Comparison of ENCODE assay signal across 9 cellular contexts in genomic region chr3:50194903-50195500, GRCh38. TPM values are rescaled to one million over a fixed set of nuclear protein-coding genes. Genes with fewer than 3 reads are reported as not detected.
A peak's percentile ranks its signal among the peaks of the same experiment; 100 is the strongest.
DNase-seq lines count a peak whose midpoint lies in the region; ATAC-seq, FAIRE-seq and TF ChIP-seq lines count a peak whose summit lies in the region.
"Had no signal": no experiment of that assay in that cellular context is flagged by ENCODE, and none has a peak within 500 bp of the region (broad histone marks: within the 10 kb centered on the region; RNA-seq: fewer than 3 reads in every experiment).

No MANE protein-coding gene starts in this region.

- FAIRE-seq in endothelial cell of umbilical vein (lab: Jason Lieb, UNC) = no peak

- intact Hi-C loops in activated B cell treated with CpG ODN at 0.5 μM for 24 hours (cut with micrococcal nuclease) (loop anchor here (1.0 to 5.0 kb wide), 3 partner anchors 51 to 1178 kb away; partner anchors contain the start of gene DALRD3), endothelial cell of umbilical vein (cut with micrococcal nuclease) (loop anchor here (1.0 to 5.0 kb wide), 4 partner anchors 31 to 347 kb away; no protein-coding TSS in a partner anchor)

- H3K36me3 ChIP-seq in HAP-1 (replicated peaks) = no peaks in the 10 kb centered on the region
- no peaks in the 10 kb centered on the region for H3K36me3 ChIP-seq in endothelial cell of umbilical vein (ENCODE audit: control insufficient read depth in 2 of 2, extremely low read depth in 1 of 2, insufficient read depth in 2 of 2, low read length in 2 of 2)
- H3K36me3 ChIP-seq: Peyer's patch had no signal

- H3K9me3 Mint-ChIP-seq in activated B cell treated with CpG ODN at 0.5 μM for 24 hours = no peaks in the 10 kb centered on the region

- CTCF ChIA-PET in activated B cell treated with CpG ODN at 0.5 μM for 24 hours (lab: Charles Lee) (interaction anchor here (0.7 to 5.4 kb wide), 22 partner anchors 12 to 494 kb away, joined by 3 to 100 read pairs (median 4); partner anchors contain the start of genes GNAI2, IFRD2 and LSMEM2), endothelial cell of umbilical vein (lab: Charles Lee) (interaction anchor here (0.6 to 12.0 kb wide), 30 partner anchors 9 to 348 kb away, joined by 3 to 314 read pairs (median 9); partner anchors contain the start of genes GNAI2, HYAL2, SEMA3B and SLC38A3)

- no peak overlapping the region for H3K27ac ChIP-seq in endothelial cell of umbilical vein (ENCODE audit: insufficient read depth, low read depth, low read length)
- H3K27ac ChIP-seq: Peyer's patch had no signal

- no peaks in the 10 kb centered on the region for H4K20me1 ChIP-seq in endothelial cell of umbilical vein (replicated peaks; ENCODE audit: control insufficient read depth, extremely low read depth, insufficient read depth, low read length)

- H3K4me3 Mint-ChIP-seq in activated B cell treated with CpG ODN at 0.5 μM for 24 hours = peak overlapping the region; percentile 46

- H3K9ac ChIP-seq in endothelial cell of umbilical vein (replicated peaks; ENCODE audit: extremely low read depth, insufficient read depth, low read length) = no peak overlapping the region

- no peaks in the 10 kb centered on the region for H3K79me2 ChIP-seq in endothelial cell of umbilical vein (ENCODE audit: control insufficient read depth, insufficient read depth, low read length)

- no peak overlapping the region for H3K27ac Mint-ChIP-seq in activated B cell treated with CpG ODN at 0.5 μM for 24 hours

- in situ Hi-C loops in HAP-1 (cut with MboI; ENCODE audit: low sequenced_read_pairs) = loop anchor here (5.0 kb wide), 1 partner anchor 77 kb away; no protein-coding TSS in a partner anchor

- dilution Hi-C loops in endothelial cell of umbilical vein (cut with MboI; ENCODE audit: extremely low pct_ligation_motif_present, low sequenced_read_pairs) = no loop called here

- no peak for TF ChIP-seq POLR2A in endothelial cell of umbilical vein (IDR thresholded peaks at IDR 0.05; ENCODE audit: low read depth, low read length)

- H3K4me3 ChIP-seq in HAP-1 (no peak overlapping the region), endothelial cell of umbilical vein (replicated peaks in 1 of 3; ENCODE audit: insufficient read depth in 1 of 3, low read depth in 1 of 3, low read length in 3 of 3) (no peak overlapping the region)

- H3K27me3 Mint-ChIP-seq in activated B cell treated with CpG ODN at 0.5 μM for 24 hours = peaks cover 15% of the 10 kb centered on the region

- no TSS peak for BruUV-seq in endothelial cell of umbilical vein (replicated peaks; lab: Mats Ljungman, UMichigan)

- ATAC-seq in activated B cell treated with CpG ODN at 0.5 μM for 24 hours (ENCODE audit: low read depth) (peak; percentile 66), HG02938 (IDR thresholded peaks at IDR 0.05; ENCODE audit: unreplicated experiment) (no peak), GM18907 (IDR thresholded peaks at IDR 0.05; ENCODE audit: unreplicated experiment) (no peak)

- H3K27me3 ChIP-seq in HAP-1 (ENCODE audit: low read depth) = peaks cover 34% of the 10 kb centered on the region
- peaks cover 11 to 13% of the 10 kb centered on the region in 2 experiments for H3K27me3 ChIP-seq in endothelial cell of umbilical vein (ENCODE audit: control insufficient read depth in 2 of 2, insufficient read depth in 2 of 2, low read length in 2 of 2)

- no peak for TF ChIP-seq CTCF in activated B cell treated with CpG ODN at 0.5 μM for 24 hours (IDR thresholded peaks at IDR 0.05)
- TF ChIP-seq CTCF in endothelial cell of umbilical vein (IDR thresholded peaks at IDR 0.05; ENCODE audit: extremely low read depth in 1 of 2, insufficient read depth in 1 of 2, low read depth in 1 of 2, low read length in 2 of 2) = no peak

- no peaks in the 10 kb centered on the region for H3K9me1 ChIP-seq in endothelial cell of umbilical vein (replicated peaks; ENCODE audit: control insufficient read depth, extremely low read depth, insufficient read depth, low read length)

- H3K4me2 ChIP-seq in endothelial cell of umbilical vein (ENCODE audit: insufficient read depth, low read length) = no peak overlapping the region

- POLR2A ChIA-PET in activated B cell treated with CpG ODN at 0.5 μM for 24 hours (lab: Charles Lee) (interaction anchor here (0.6 to 2.4 kb wide), 7 partner anchors 11 to 1521 kb away, joined by 3 to 23 read pairs (median 4); partner anchors contain the start of gene RASSF1), endothelial cell of umbilical vein (lab: Charles Lee) (interaction anchor here (1.6 kb wide), 1 partner anchor 31 kb away, joined by 7 read pairs; no protein-coding TSS in a partner anchor)

- H3K36me3 Mint-ChIP-seq in activated B cell treated with CpG ODN at 0.5 μM for 24 hours (ENCODE audit: low read depth) = no peaks in the 10 kb centered on the region

- peaks cover 18% of the 10 kb centered on the region for H3K4me1 Mint-ChIP-seq in activated B cell treated with CpG ODN at 0.5 μM for 24 hours

- H3K9me3 ChIP-seq in HAP-1 = no peaks in the 10 kb centered on the region
- H3K9me3 ChIP-seq in endothelial cell of umbilical vein (replicated peaks; ENCODE audit: control insufficient read depth, insufficient read depth, low read length) = no peaks in the 10 kb centered on the region
- H3K9me3 ChIP-seq: Peyer's patch had no signal

- DNase-seq in HAP-1 (ENCODE audit: low spot score in 2 of 2) (peak; percentile 23 to 65), activated B cell treated with CpG ODN at 0.5 μM for 24 hours (no peak), endothelial cell of umbilical vein (ENCODE audit: low read depth, low spot score) (no peak), NCI-H1436 (lab: John Stamatoyannopoulos, UW) (no peak)
- DNase-seq in stimulated activated CD4-positive, alpha-beta T cell treated with anti-CD3 and anti-CD28 coated beads, Interleukin-4, amount 100 ng/mL, for 1 hour = peak; percentile 38

- 0 out of 2 replicates have a peak, but pooled peaks cover 3% of the 10 kb centered on the region for H3K4me1 ChIP-seq in HAP-1
- peaks cover 5% of the 10 kb centered on the region for H3K4me1 ChIP-seq in endothelial cell of umbilical vein (ENCODE audit: control insufficient read depth, extremely low read depth, insufficient read depth, low read length)

- peak overlapping the region; percentile 11 for H2AFZ ChIP-seq in endothelial cell of umbilical vein (ENCODE audit: low read depth, low read length)

TF ChIP-seq in endothelial cell of umbilical vein, 7 proteins besides CTCF, POLR2A, EP300 and RAD21 (continues in another document):
- TF ChIP-seq GATA2 (IDR thresholded peaks at IDR 0.05; ENCODE audit: insufficient read depth, insufficient read length, low read depth, low read length) (no peak), POLR2AphosphoS5 (IDR thresholded peaks at IDR 0.05; ENCODE audit: insufficient read depth, low read depth, low read length) (no peak), MAX (IDR thresholded peaks at IDR 0.05; ENCODE audit: insufficient read depth, insufficient read length) (no peak), EZH2 (IDR thresholded peaks at IDR 0.05; ENCODE audit: borderline replicate concordance, low read depth, low read length, severe bottlenecking) (no peak)

RNA-seq across cellular contexts. Expression of gene GNAT1, which starts 3.6 kb away (rescaled TPM):
- not detected in 2 replicates for total RNA-seq in activated B cell treated with CpG ODN at 0.5 μM for 24 hours
- total RNA-seq in endothelial cell of umbilical vein = 0.77 and 0.78 TPM in 2 replicates
- polyA plus RNA-seq in endothelial cell of umbilical vein = 0.05 TPM in 1 of 2 replicates, not detected in the other
- 0.03 TPM in 1 of 2 replicates, not detected in the other for polyA plus RNA-seq in endothelial cell of umbilical vein (2011; cell fraction: cytosol; rRNA removed)
- polyA plus RNA-seq in endothelial cell of umbilical vein (2011; cell fraction: nucleus; rRNA removed) = 0.40 and 0.55 TPM in 2 replicates
- polyA plus RNA-seq in endothelial cell of umbilical vein (2012) = 0.16 TPM in 1 of 2 replicates, not detected in the other
- polyA minus RNA-seq in endothelial cell of umbilical vein = not detected in 2 replicates
- not detected for polyA minus RNA-seq in endothelial cell of umbilical vein (2011; cell fraction: cytosol; rRNA and poly(A)+ RNA removed)
- polyA minus RNA-seq in endothelial cell of umbilical vein (2011; cell fraction: nucleus; rRNA and poly(A)+ RNA removed) = 0.14 and 0.34 TPM in 2 replicates
- total RNA-seq: dermis microvascular lymphatic vessel endothelial cell, Peyer's patch had no signal

RNA-seq across cellular contexts. Expression of gene SLC38A3, which starts 10.1 kb away (rescaled TPM):
- total RNA-seq in activated B cell treated with CpG ODN at 0.5 μM for 24 hours = not detected in 2 replicates
- 0.60 and 0.65 TPM in 2 replicates for total RNA-seq in endothelial cell of umbilical vein
- 0.94 and 1.1 TPM in 2 replicates for polyA plus RNA-seq in endothelial cell of umbilical vein
- 0.21 and 0.23 TPM in 2 replicates for polyA plus RNA-seq in endothelial cell of umbilical vein (2011; cell fraction: cytosol; rRNA removed)
- 1.0 and 1.2 TPM in 2 replicates for polyA plus RNA-seq in endothelial cell of umbilical vein (2011; cell fraction: nucleus; rRNA removed)
- polyA plus RNA-seq in endothelial cell of umbilical vein (2012) = 0.24 TPM in 1 of 2 replicates, not detected in the other
- polyA minus RNA-seq in endothelial cell of umbilical vein = not detected in 2 replicates
- polyA minus RNA-seq in endothelial cell of umbilical vein (2011; cell fraction: cytosol; rRNA and poly(A)+ RNA removed) = not detected
- 0.72 and 0.77 TPM in 2 replicates for polyA minus RNA-seq in endothelial cell of umbilical vein (2011; cell fraction: nucleus; rRNA and poly(A)+ RNA removed)

RNA-seq across cellular contexts. Expression of gene SEMA3F, which starts 39.9 kb away (rescaled TPM):
- total RNA-seq in activated B cell treated with CpG ODN at 0.5 μM for 24 hours (0.34 TPM in 1 of 2 replicates, not detected in the other), endothelial cell of umbilical vein (99.1 and 143 TPM in 2 replicates)
- 64.8 and 65.8 TPM in 2 replicates for polyA plus RNA-seq in endothelial cell of umbilical vein
- 52.6 and 61.9 TPM in 2 replicates for polyA plus RNA-seq in endothelial cell of umbilical vein (2011; cell fraction: cytosol; rRNA removed)
- 74.4 and 75.9 TPM in 2 replicates for polyA plus RNA-seq in endothelial cell of umbilical vein (2011; cell fraction: nucleus; rRNA removed)
- 91.4 and 101 TPM in 2 replicates for polyA plus RNA-seq in endothelial cell of umbilical vein (2012)
- 84.2 and 86.5 TPM in 2 replicates for polyA minus RNA-seq in endothelial cell of umbilical vein
- 32.9 TPM for polyA minus RNA-seq in endothelial cell of umbilical vein (2011; cell fraction: cytosol; rRNA and poly(A)+ RNA removed)
- 35.4 and 43.0 TPM in 2 replicates for polyA minus RNA-seq in endothelial cell of umbilical vein (2011; cell fraction: nucleus; rRNA and poly(A)+ RNA removed)

RNA-seq across cellular contexts. Expression of gene GNAI2, which starts 41.0 kb away (rescaled TPM):
- total RNA-seq in activated B cell treated with CpG ODN at 0.5 μM for 24 hours = 281 and 295 TPM in 2 replicates
- 767 and 773 TPM in 2 replicates for total RNA-seq in endothelial cell of umbilical vein
- 1,875 and 2,290 TPM in 2 replicates for polyA plus RNA-seq in endothelial cell of umbilical vein
- polyA plus RNA-seq in endothelial cell of umbilical vein (2011; cell fraction: cytosol; rRNA removed) = 1,268 and 1,476 TPM in 2 replicates
- 620 and 630 TPM in 2 replicates for polyA plus RNA-seq in endothelial cell of umbilical vein (2011; cell fraction: nucleus; rRNA removed)
- 588 and 714 TPM in 2 replicates for polyA plus RNA-seq in endothelial cell of umbilical vein (2012)
- polyA minus RNA-seq in endothelial cell of umbilical vein = 1,411 and 1,486 TPM in 2 replicates
- 67.6 TPM for polyA minus RNA-seq in endothelial cell of umbilical vein (2011; cell fraction: cytosol; rRNA and poly(A)+ RNA removed)
- polyA minus RNA-seq in endothelial cell of umbilical vein (2011; cell fraction: nucleus; rRNA and poly(A)+ RNA removed) = 157 and 164 TPM in 2 replicates

Comparison
In these comparisons a context has a peak if more than half of its experiments do, and no peak if none do; other contexts are left out.
1. DNase-seq: peak in HAP-1 (2 of 2) and stimulated activated CD4-positive, alpha-beta T cell treated with anti-CD3 and anti-CD28 coated beads, Interleukin-4, amount 100 ng/mL, for 1 hour (single experiment); none in activated B cell treated with CpG ODN at 0.5 μM for 24 hours (single experiment), endothelial cell of umbilical vein (single experiment) and NCI-H1436 (single experiment).
2. RNA of gene SEMA3F, which starts 39.9 kb away (total RNA-seq): 99.1 to 143 TPM in endothelial cell of umbilical vein; 0.34 TPM in activated B cell treated with CpG ODN at 0.5 μM for 24 hours; every median in the first group is over 10 times any median in the second.